In genomic region chr17:41585301-41585700, GRCh38 we compare ENCODE assay signal across 25 cellular contexts. TPM values are rescaled to one million over a fixed set of nuclear protein-coding genes. Genes with fewer than 3 reads are reported as not detected.
DNase-seq lines count a peak whose midpoint lies in the region; TF ChIP-seq lines count a peak whose summit lies in the region.
"Had no signal": no experiment of that assay in that cellular context is flagged by ENCODE, and none has a peak within 500 bp of the region (broad histone marks: within the 10 kb centered on the region; RNA-seq: fewer than 3 reads in every experiment).

No MANE protein-coding gene starts in this region.

- H3K27ac ChIP-seq in WERI-Rb-1, result no peak overlapping the region
- H3K27ac ChIP-seq in mesendoderm (ENCODE audit: low read depth, low read length), result no peak overlapping the region
- peak overlapping the region; percentile 39 for H3K27ac ChIP-seq in vagina
- H3K27ac ChIP-seq: HL-60 had no signal

- H2BK5ac ChIP-seq in mesendoderm (ENCODE audit: low read length), result no peak overlapping the region

- H2AK5ac ChIP-seq in mesendoderm (ENCODE audit: low read length), result no peak overlapping the region

- H3K36me3 ChIP-seq in WERI-Rb-1, result no peaks in the 10 kb centered on the region
- no peaks in the 10 kb centered on the region for H3K36me3 ChIP-seq in mesendoderm (ENCODE audit: control insufficient read depth, insufficient read depth, low read length)
- H3K36me3 ChIP-seq in vagina, result no peaks in the 10 kb centered on the region
- H3K36me3 ChIP-seq: BE2C, HAP-1 had no signal

- no peaks in the 10 kb centered on the region for H3K4me1 ChIP-seq in mesendoderm (ENCODE audit: control insufficient read depth, low read depth, low read length)
- H3K4me1 ChIP-seq in vagina, result peaks cover 16% of the 10 kb centered on the region
- H3K4me1 ChIP-seq: Caco-2, HAP-1 had no signal

- H3K4me3 ChIP-seq in WERI-Rb-1 (ENCODE audit: low read depth, low read length) (no peak overlapping the region), epithelial cell of esophagus (ENCODE audit: low read length) (peak overlapping the region; percentile 84), mesendoderm (ENCODE audit: low read length) (no peak overlapping the region), vagina (peak overlapping the region in 1 of 2 donors; percentile 38)
- H3K4me3 ChIP-seq: GM12878, HAP-1 had no signal

- H3K79me1 ChIP-seq in mesendoderm (ENCODE audit: low read length), result no peaks in the 10 kb centered on the region

- DNase-seq in WERI-Rb-1, result peak; percentile 33
- DNase-seq in epithelial cell of esophagus (ENCODE audit: low read depth), result no peak
- DNase-seq in mesendoderm, result peak; percentile 53
- no peak for DNase-seq in vagina (ENCODE audit: extremely low spot score in 2 of 2)
- DNase-seq in hippocampal formation (lab: John Stamatoyannopoulos, UW), result no peak
- DNase-seq in activated T-cell treated with anti-CD3 and anti-CD28 coated beads, Interleukin-2, amount 50 U/mL, for 1 hour, result no peak
- DNase-seq in NCI-H128 (lab: John Stamatoyannopoulos, UW; ENCODE audit: unreplicated experiment), result no peak
- DNase-seq: BE2C; Caco-2; CD4-positive, CD25-positive, alpha-beta regulatory T cell; DMS 273 treated with DMSO at 0.1 percent for 48 hours; KBM-7; NCI-H1092; NCI-H1436 treated with DMSO at 0.1 percent for 48 hours; NCI-H1930; NCI-H2227 treated with DMSO at 0.1 percent for 48 hours; NCI-H510A treated with DMSO at 0.1 percent for 48 hours; NCI-H748 treated with DMSO at 0.1 percent for 48 hours; NK-92 treated with Interleukin-12 subunit alpha and Interleukin-12 subunit beta, amount 100 ng/mL, for 24 hours had no signal

- H3K4me2 ChIP-seq in mesendoderm (ENCODE audit: low read length), result no peak overlapping the region

- TF ChIP-seq POLR2A in vagina (IDR thresholded peaks at IDR 0.05), result no peak

- no peak overlapping the region for H3K56ac ChIP-seq in mesendoderm (ENCODE audit: low read length)

- no peak overlapping the region for H4K8ac ChIP-seq in mesendoderm (ENCODE audit: low read depth, low read length)

- H3K23ac ChIP-seq in mesendoderm (ENCODE audit: low read length), result no peak overlapping the region

- no peak overlapping the region for H2BK15ac ChIP-seq in mesendoderm (replicated peaks; ENCODE audit: low read depth)

- H3K27me3 ChIP-seq in WERI-Rb-1 (ENCODE audit: insufficient read depth, low read depth, severe bottlenecking) (no peaks in the 10 kb centered on the region), mesendoderm (ENCODE audit: insufficient read depth, low read length, poor library complexity) (no peaks in the 10 kb centered on the region), vagina (no peaks in the 10 kb centered on the region)
- H3K27me3 ChIP-seq: BE2C had no signal

- H3K9me3 ChIP-seq in WERI-Rb-1 (ENCODE audit: severe bottlenecking) (peaks cover 1% of the 10 kb centered on the region), vagina (no peaks in the 10 kb centered on the region)
- H3K9me3 ChIP-seq: BE2C, Caco-2, HAP-1 had no signal

- H2BK120ac ChIP-seq in mesendoderm (ENCODE audit: low read depth, low read length), result no peak overlapping the region

- no peak overlapping the region for H3K9ac ChIP-seq in mesendoderm (ENCODE audit: low read length)

- no peak overlapping the region for H3K18ac ChIP-seq in mesendoderm (ENCODE audit: low read length)

- intact Hi-C loops in vagina (cut with DNase I), result no loop called here

- H3K79me2 ChIP-seq in mesendoderm (ENCODE audit: control insufficient read depth, insufficient read depth, low read length), result no peaks in the 10 kb centered on the region

- H3K4ac ChIP-seq in mesendoderm (ENCODE audit: low read depth, low read length), result no peak overlapping the region

- H4K5ac ChIP-seq in mesendoderm (ENCODE audit: low read length), result no peak overlapping the region

- TF ChIP-seq CTCF in WERI-Rb-1 (IDR thresholded peaks at IDR 0.05; ENCODE audit: low read depth, low read length), result no peak
- no peak for TF ChIP-seq CTCF in epithelial cell of esophagus (IDR thresholded peaks at IDR 0.05; ENCODE audit: insufficient read depth, low read depth, low read length, missing control alignments)
- no peak for TF ChIP-seq CTCF in vagina (IDR thresholded peaks at IDR 0.05)

RNA-seq across cellular contexts. Expression of gene KRT14, which starts 1.4 kb away (rescaled TPM):
- not detected for polyA plus RNA-seq in mesendoderm (2013, experiment 1 of 2)
- polyA plus RNA-seq in mesendoderm (2013, experiment 2 of 2), result not detected
- total RNA-seq in vagina, result 1,546 TPM
- total RNA-seq: A673; Caco-2; CD4-positive, CD25-positive, alpha-beta regulatory T cell; GM12878; HepG2; HT-29 had no signal
- polyA plus RNA-seq: CD4-positive, CD25-positive, alpha-beta regulatory T cell had no signal

RNA-seq across cellular contexts. Expression of gene KRT9, which starts 13.4 kb away (rescaled TPM):
- not detected for polyA plus RNA-seq in mesendoderm (2013, experiment 1 of 2)
- polyA plus RNA-seq in mesendoderm (2013, experiment 2 of 2), result 0.03 TPM
- total RNA-seq in vagina, result not detected
- total RNA-seq: A673; Caco-2; CD4-positive, CD25-positive, alpha-beta regulatory T cell; GM12878; HepG2; HT-29 had no signal
- polyA plus RNA-seq: CD4-positive, CD25-positive, alpha-beta regulatory T cell; GM12878; HepG2 had no signal

RNA-seq across cellular contexts. Expression of gene KRT16, which starts 27.3 kb away (rescaled TPM):
- polyA plus RNA-seq in mesendoderm (2013, experiment 1 of 2), result 0.01 TPM
- not detected for polyA plus RNA-seq in mesendoderm (2013, experiment 2 of 2)
- 872 TPM for total RNA-seq in vagina
- total RNA-seq: A673; Caco-2; CD4-positive, CD25-positive, alpha-beta regulatory T cell; GM12878; HepG2 had no signal
- polyA plus RNA-seq: CD4-positive, CD25-positive, alpha-beta regulatory T cell; HepG2 had no signal

RNA-seq across cellular contexts. Expression of gene KRT17, which starts 39.1 kb away (rescaled TPM):
- polyA plus RNA-seq in mesendoderm (2013, experiment 1 of 2), result 0.73 TPM
- polyA plus RNA-seq in mesendoderm (2013, experiment 2 of 2), result 0.70 TPM
- 165 TPM for total RNA-seq in vagina
- total RNA-seq: CD4-positive, CD25-positive, alpha-beta regulatory T cell had no signal
- polyA plus RNA-seq: CD4-positive, CD25-positive, alpha-beta regulatory T cell had no signal

RNA-seq across cellular contexts. Expression of gene KRT19, which starts 57.2 kb away (rescaled TPM):
- polyA plus RNA-seq in mesendoderm (2013, experiment 1 of 2), result 114 TPM
- polyA plus RNA-seq in mesendoderm (2013, experiment 2 of 2), result 115 TPM
- total RNA-seq in vagina, result 198 TPM
- total RNA-seq: CD4-positive, CD25-positive, alpha-beta regulatory T cell had no signal
- polyA plus RNA-seq: CD4-positive, CD25-positive, alpha-beta regulatory T cell had no signal

Comparison
In these comparisons a context has a peak if more than half of its experiments do, and no peak if none do; other contexts are left out.
1. DNase-seq: peak in WERI-Rb-1 (single experiment) and mesendoderm (single experiment); none in epithelial cell of esophagus (single experiment), vagina (0 of 2), hippocampal formation (0 of 2), activated T-cell treated with anti-CD3 and anti-CD28 coated beads, Interleukin-2, amount 50 U/mL, for 1 hour (single experiment) and NCI-H128 (single experiment).